In genomic region chr6:41021832-41022231, GRCh38 we compare ENCODE assay signal across 1 cellular context.
TF ChIP-seq lines count a peak whose summit lies in the region.

No MANE protein-coding gene starts in this region.

TF ChIP-seq in WTC11, 78 proteins besides CTCF, POLR2A, EP300 and RAD21 (continued from another document):
- no peak for TF ChIP-seq HMGXB4 (CRISPR knock-in tag; IDR thresholded peaks at IDR 0.05)
- TF ChIP-seq FOXP4 (CRISPR knock-in tag; IDR thresholded peaks at IDR 0.05), result no peak
- no peak for TF ChIP-seq ATF6 (CRISPR knock-in tag; IDR thresholded peaks at IDR 0.05)
- no peak for TF ChIP-seq IRF1 (CRISPR knock-in tag; IDR thresholded peaks at IDR 0.05)
- TF ChIP-seq ZNF232 (CRISPR knock-in tag; IDR thresholded peaks at IDR 0.05), result no peak
- no peak for TF ChIP-seq PRRX2 (CRISPR knock-in tag; IDR thresholded peaks at IDR 0.05)
- no peak for TF ChIP-seq MLX (CRISPR knock-in tag; IDR thresholded peaks at IDR 0.05)
- TF ChIP-seq MYBL2 (CRISPR knock-in tag; IDR thresholded peaks at IDR 0.05), result no peak
- no peak for TF ChIP-seq ZNF121 (CRISPR knock-in tag; IDR thresholded peaks at IDR 0.05)
- no peak for TF ChIP-seq ZMAT4 (CRISPR knock-in tag; IDR thresholded peaks at IDR 0.05)
TF ChIP-seq in WTC11: peak in this region for 0.
